ENCODE assay signal across 16 cellular contexts in the genomic region with DNA sequence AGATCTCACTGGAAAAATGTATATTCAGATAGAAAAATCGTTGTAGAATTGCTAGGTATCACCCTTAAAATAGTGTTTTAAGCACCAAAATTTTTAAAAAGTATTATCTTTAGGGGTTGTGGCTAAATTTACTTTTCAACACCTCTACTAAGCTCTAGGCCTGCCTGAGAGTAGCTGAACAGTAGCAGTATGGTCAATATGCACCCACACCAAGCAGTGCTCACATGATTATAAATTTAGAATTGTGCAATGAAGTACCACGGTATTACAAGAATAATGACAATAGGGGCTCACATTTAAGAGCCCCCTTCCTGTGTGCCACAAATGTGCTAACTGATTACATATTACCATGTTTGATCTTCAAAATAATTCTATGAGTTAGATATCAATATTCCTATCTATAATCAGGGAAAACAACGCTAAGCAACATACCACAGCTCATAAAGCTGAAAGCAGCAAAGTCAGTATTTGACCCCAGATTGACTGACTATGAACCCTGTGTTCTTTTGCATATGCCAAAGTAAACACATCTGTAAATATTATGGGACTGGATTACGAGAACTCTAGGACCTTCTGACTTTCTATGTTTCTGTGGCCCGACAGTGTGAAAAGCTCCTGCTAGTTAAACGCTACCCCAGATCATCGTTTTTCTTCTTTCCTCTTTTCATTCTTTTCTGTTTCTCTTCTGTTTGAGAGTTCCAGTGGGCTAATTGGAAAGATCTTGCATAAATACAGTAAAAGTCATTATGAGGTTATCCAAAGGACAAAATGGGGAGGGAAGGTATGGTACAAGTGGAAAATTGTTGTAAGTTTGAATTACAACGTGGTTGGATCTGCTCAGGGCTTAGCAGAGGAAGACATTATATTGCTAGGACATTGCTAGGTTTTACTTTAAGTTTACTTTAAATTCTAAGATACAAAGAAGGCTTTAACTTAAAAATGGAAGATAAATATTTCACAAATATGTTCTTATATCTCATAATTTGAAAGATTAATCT.
"Had no signal": no experiment of that assay in that cellular context is flagged by ENCODE, and none has a peak within 500 bp of the region (broad histone marks: within the 10 kb centered on the region; RNA-seq: fewer than 3 reads in every experiment).

No MANE protein-coding gene starts in this region.

- H3K9me3 ChIP-seq: adrenal gland, sigmoid colon, spleen had no signal

- H3K27ac ChIP-seq: adrenal gland, dorsolateral prefrontal cortex, epithelial cell of prostate, sigmoid colon, WERI-Rb-1 had no signal

- DNase-seq: activated CD4-positive, alpha-beta T cell treated with anti-CD3 and anti-CD28 coated beads for 1 hour; activated gamma-delta T cell treated with Interleukin-2 at 50 U/mL for 16 hours; activated T-cell treated with anti-CD3 and anti-CD28 coated beads, Interleukin-2, amount 50 U/mL, for 72 hours; adrenal gland; caudate nucleus; dorsolateral prefrontal cortex; immature natural killer cell; midbrain; occipital lobe; sigmoid colon; spleen; stimulated activated naive B cell treated with anti-CD40 and anti-IgM and Interleukin-4, amounts not matched to agents 10 μg/mL and 1 μg/mL and 100 μg/mL, for 72 hours; T-helper 2 cell; WERI-Rb-1 had no signal

- ATAC-seq: activated naive CD4-positive, alpha-beta T cell treated with anti-CD3 and anti-CD28 coated beads, Interleukin-2, amount 50 U/mL, for 72 hours; activated T-cell treated with anti-CD3 and anti-CD28 coated beads, Interleukin-2, amount 50 U/mL, for 72 hours; stimulated activated naive B cell treated with anti-CD40 and anti-IgM and Interleukin-4, amounts not matched to agents 10 μg/mL and 1 μg/mL and 100 μg/mL, for 72 hours had no signal

- H3K4me3 ChIP-seq: adrenal gland, dorsolateral prefrontal cortex, sigmoid colon, spleen had no signal

- H3K36me3 ChIP-seq: adrenal gland, sigmoid colon, spleen, WERI-Rb-1 had no signal

- H3K27me3 ChIP-seq: adrenal gland, dorsolateral prefrontal cortex, sigmoid colon, spleen had no signal

- H3K4me1 ChIP-seq: adrenal gland, sigmoid colon, spleen had no signal
